2 cellular contexts compared by ENCODE assay signal in genomic region chr6:3814539-3814938, GRCh38.
TF ChIP-seq lines count a peak whose summit lies in the region.

No MANE protein-coding gene starts in this region.

TF ChIP-seq in IMR-90, 13 proteins besides CTCF, POLR2A, EP300 and RAD21:
- peak; percentile 61 for TF ChIP-seq CEBPB (IDR thresholded peaks at IDR 0.05; ENCODE audit: low read depth, low read length)
- no peak for TF ChIP-seq RCOR1 (IDR thresholded peaks at IDR 0.05; ENCODE audit: insufficient replicate concordance, low read length)
TF ChIP-seq in IMR-90: peak in this region for 1.

TF ChIP-seq in K562, 482 proteins besides CTCF, POLR2A, EP300 and RAD21:
- TF ChIP-seq CEBPB (tag; IDR thresholded peaks at IDR 0.05): peak; percentile 67
- TF ChIP-seq CEBPG (CRISPR knock-in tag; IDR thresholded peaks at IDR 0.05): no peak
- peak in 1 of 2 experiments; percentile 53; a peak in 2 of 4 replicates for TF ChIP-seq CEBPG (tag; conservative IDR thresholded peaks at IDR 0.05 in 1 of 2, IDR thresholded peaks at IDR 0.05 in 1 of 2)
- TF ChIP-seq SNRNP70 (optimal IDR thresholded peaks at IDR 0.05; ENCODE audit: low read depth, low read length): no peak
TF ChIP-seq in K562: peak in this region for 2.
